8 cellular contexts compared by ENCODE assay signal in genomic region chr1:209480345-209480744, GRCh38.
"Had no signal": no experiment of that assay in that cellular context is flagged by ENCODE, and none has a peak within 500 bp of the region (broad histone marks: within the 10 kb centered on the region; RNA-seq: fewer than 3 reads in every experiment).

No MANE protein-coding gene starts in this region.

- H3K4me3 ChIP-seq: GM12878 had no signal

- FAIRE-seq: G401.6, GM12878, GM12891, GM12892, GM18507, GM19239 had no signal

- DNase-seq: GDM1, GF-D8 had no signal

- ATAC-seq: GM12878 had no signal
